Comparison of ENCODE assay signal across 3 cellular contexts in genomic region chr19:17908244-17908643, GRCh38.
TF ChIP-seq lines count a peak whose summit lies in the region.

No MANE protein-coding gene starts in this region.

TF ChIP-seq in HepG2, 621 proteins besides CTCF, POLR2A, EP300 and RAD21:
- TF ChIP-seq SYNCRIP (IDR thresholded peaks at IDR 0.05; ENCODE audit: insufficient read depth, low read depth, low read length) (no peak), ZNF280D (CRISPR knock-in tag; IDR thresholded peaks at IDR 0.05) (0 out of 2 replicates have a peak, but pooled peaks have one; percentile 57), ZBTB49 (CRISPR knock-in tag; IDR thresholded peaks at IDR 0.05; ENCODE audit: borderline replicate concordance) (no peak), NFYB (CRISPR knock-in tag; IDR thresholded peaks at IDR 0.05) (no peak)

TF ChIP-seq in HEK293, 187 proteins besides CTCF, POLR2A, EP300 and RAD21:
- TF ChIP-seq ZNF155 (tag by site-specific recombination; IDR thresholded peaks at IDR 0.05) (no peak), SETDB1 (IDR thresholded peaks at IDR 0.05; ENCODE audit: insufficient read length, low read length) (peak; percentile 77), KLF10 (tag by site-specific recombination; IDR thresholded peaks at IDR 0.05) (no peak), SALL2 (tag by site-specific recombination; IDR thresholded peaks at IDR 0.05; ENCODE audit: borderline replicate concordance) (no peak), ZNF394 (tag by site-specific recombination; IDR thresholded peaks at IDR 0.05; ENCODE audit: borderline replicate concordance) (no peak)

TF ChIP-seq in K562, 482 proteins besides CTCF, POLR2A, EP300 and RAD21:
- TF ChIP-seq THAP7 (CRISPR knock-in tag; IDR thresholded peaks at IDR 0.05) (no peak), TEAD4 (IDR thresholded peaks at IDR 0.05; ENCODE audit: low read length) (no peak), TEAD4 (CRISPR knock-in tag; IDR thresholded peaks at IDR 0.05; ENCODE audit: borderline replicate concordance) (no peak), CBX3 (IDR thresholded peaks at IDR 0.05; ENCODE audit: borderline replicate concordance in 1 of 2, low read length in 2 of 2) (0 out of 3 replicates have a peak, but pooled peaks of 1 of the 2 experiments have one; percentile 60), ELF4 (CRISPR knock-in tag; IDR thresholded peaks at IDR 0.05) (no peak), ADNP (tag; IDR thresholded peaks at IDR 0.05) (0 out of 2 replicates have a peak, but pooled peaks have one; percentile 49), TCF7L2 (IDR thresholded peaks at IDR 0.05; ENCODE audit: low read depth, low read length) (no peak), POU5F1 (IDR thresholded peaks at IDR 0.05; ENCODE audit: borderline replicate concordance, low read depth, low read length, partially characterized antibody) (no peak), HNRNPK (IDR thresholded peaks at IDR 0.05; ENCODE audit: low read depth, low read length, poor library complexity, severe bottlenecking) (no peak), CXXC5 (CRISPR knock-in tag; IDR thresholded peaks at IDR 0.05) (no peak), KDM1A (IDR thresholded peaks at IDR 0.05) (peak in 1 of 2 experiments; percentile 43; a peak in 1 of 4 replicates), CTCFL (IDR thresholded peaks at IDR 0.05; ENCODE audit: borderline replicate concordance, insufficient read depth, low read depth, low read length, poor library complexity, severe bottlenecking) (no peak), MTA3 (IDR thresholded peaks at IDR 0.05; ENCODE audit: borderline replicate concordance) (no peak), THRB (CRISPR knock-in tag; conservative IDR thresholded peaks at IDR 0.05) (no peak), ZNF318 (IDR thresholded peaks at IDR 0.05; ENCODE audit: borderline replicate concordance in 1 of 2, low read depth in 1 of 2) (no peak), ZNF764 (CRISPR knock-in tag; IDR thresholded peaks at IDR 0.05; ENCODE audit: low read depth) (no peak), NR2F6 (CRISPR knock-in tag; IDR thresholded peaks at IDR 0.05) (no peak), MCM5 (IDR thresholded peaks at IDR 0.05; ENCODE audit: low read depth) (no peak), SMAD4 (CRISPR knock-in tag; conservative IDR thresholded peaks at IDR 0.05) (no peak), BRCA1 (IDR thresholded peaks at IDR 0.05) (no peak), BRCA1 (CRISPR knock-in tag; IDR thresholded peaks at IDR 0.05) (no peak), HEY1 (CRISPR knock-in tag; IDR thresholded peaks at IDR 0.05; ENCODE audit: borderline replicate concordance) (no peak), JUNB (CRISPR knock-in tag; conservative IDR thresholded peaks at IDR 0.05) (no peak), RBM25 (IDR thresholded peaks at IDR 0.05; ENCODE audit: low read depth, low read length, severe bottlenecking) (peak; percentile 61), STAT5A (IDR thresholded peaks at IDR 0.05; ENCODE audit: borderline replicate concordance, low read length) (no peak), ZFP91 (CRISPR knock-in tag; IDR thresholded peaks at IDR 0.05) (no peak), SNRNP70 (optimal IDR thresholded peaks at IDR 0.05; ENCODE audit: low read depth, low read length) (no peak), ZNF778 (CRISPR knock-in tag; IDR thresholded peaks at IDR 0.05) (no peak), NFATC3 (IDR thresholded peaks at IDR 0.05) (no peak), HNRNPLL (IDR thresholded peaks at IDR 0.05; ENCODE audit: low read depth, low read length, poor library complexity, severe bottlenecking) (no peak), ZNF384 (IDR thresholded peaks at IDR 0.05; ENCODE audit: low read depth, low read length) (no peak), CBX8 (IDR thresholded peaks at IDR 0.05; ENCODE audit: borderline replicate concordance, extremely low read depth, low read depth, low read length, poor library complexity, severe bottlenecking) (no peak), FOXJ3 (CRISPR knock-in tag; IDR thresholded peaks at IDR 0.05) (no peak)
- TF ChIP-seq, protein P1, sequence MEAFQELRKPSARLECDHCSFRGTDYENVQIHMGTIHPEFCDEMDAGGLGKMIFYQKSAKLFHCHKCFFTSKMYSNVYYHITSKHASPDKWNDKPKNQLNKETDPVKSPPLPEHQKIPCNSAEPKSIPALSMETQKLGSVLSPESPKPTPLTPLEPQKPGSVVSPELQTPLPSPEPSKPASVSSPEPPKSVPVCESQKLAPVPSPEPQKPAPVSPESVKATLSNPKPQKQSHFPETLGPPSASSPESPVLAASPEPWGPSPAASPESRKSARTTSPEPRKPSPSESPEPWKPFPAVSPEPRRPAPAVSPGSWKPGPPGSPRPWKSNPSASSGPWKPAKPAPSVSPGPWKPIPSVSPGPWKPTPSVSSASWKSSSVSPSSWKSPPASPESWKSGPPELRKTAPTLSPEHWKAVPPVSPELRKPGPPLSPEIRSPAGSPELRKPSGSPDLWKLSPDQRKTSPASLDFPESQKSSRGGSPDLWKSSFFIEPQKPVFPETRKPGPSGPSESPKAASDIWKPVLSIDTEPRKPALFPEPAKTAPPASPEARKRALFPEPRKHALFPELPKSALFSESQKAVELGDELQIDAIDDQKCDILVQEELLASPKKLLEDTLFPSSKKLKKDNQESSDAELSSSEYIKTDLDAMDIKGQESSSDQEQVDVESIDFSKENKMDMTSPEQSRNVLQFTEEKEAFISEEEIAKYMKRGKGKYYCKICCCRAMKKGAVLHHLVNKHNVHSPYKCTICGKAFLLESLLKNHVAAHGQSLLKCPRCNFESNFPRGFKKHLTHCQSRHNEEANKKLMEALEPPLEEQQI (IDR thresholded peaks at IDR 0.05), result no peak
- TF ChIP-seq, protein P2, sequence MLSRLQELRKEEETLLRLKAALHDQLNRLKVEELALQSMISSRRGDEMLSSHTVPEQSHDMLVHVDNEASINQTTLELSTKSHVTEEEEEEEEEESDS (CRISPR knock-in tag; IDR thresholded peaks at IDR 0.05), result no peak
- TF ChIP-seq, protein P3, sequence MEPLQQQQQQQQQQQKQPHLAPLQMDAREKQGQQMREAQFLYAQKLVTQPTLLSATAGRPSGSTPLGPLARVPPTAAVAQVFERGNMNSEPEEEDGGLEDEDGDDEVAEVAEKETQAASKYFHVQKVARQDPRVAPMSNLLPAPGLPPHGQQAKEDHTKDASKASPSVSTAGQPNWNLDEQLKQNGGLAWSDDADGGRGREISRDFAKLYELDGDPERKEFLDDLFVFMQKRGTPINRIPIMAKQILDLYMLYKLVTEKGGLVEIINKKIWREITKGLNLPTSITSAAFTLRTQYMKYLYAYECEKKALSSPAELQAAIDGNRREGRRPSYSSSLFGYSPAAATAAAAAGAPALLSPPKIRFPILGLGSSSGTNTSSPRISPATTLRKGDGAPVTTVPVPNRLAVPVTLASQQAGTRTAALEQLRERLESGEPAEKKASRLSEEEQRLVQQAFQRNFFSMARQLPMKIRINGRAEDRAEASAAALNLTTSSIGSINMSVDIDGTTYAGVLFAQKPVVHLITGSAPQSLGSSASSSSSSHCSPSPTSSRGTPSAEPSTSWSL (CRISPR knock-in tag; IDR thresholded peaks at IDR 0.05; ENCODE audit: borderline replicate concordance), result no peak
TF ChIP-seq in K562: peak in this region for 4.
